ENCODE assay signal across 21 cellular contexts in the genomic region with DNA sequence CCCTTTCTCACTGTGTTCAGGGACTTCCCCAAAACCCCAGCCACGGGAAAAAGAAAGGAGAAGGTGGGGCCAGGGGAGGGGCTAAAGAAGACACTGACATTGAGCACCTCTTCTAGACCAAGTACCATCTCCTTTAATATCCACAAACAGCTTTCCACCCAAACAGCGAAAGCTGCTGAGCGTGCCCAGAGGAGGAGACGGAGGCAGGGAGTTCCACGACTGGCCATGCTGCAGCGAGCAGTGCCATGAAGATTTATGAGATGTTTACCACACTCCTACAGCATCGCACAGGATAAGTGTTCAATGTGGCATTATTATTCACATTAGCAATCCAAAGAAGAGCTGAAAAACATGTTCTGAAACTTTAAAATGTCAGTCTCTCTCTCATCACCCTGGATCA.
DNase-seq lines count a peak whose midpoint lies in the region; ATAC-seq, FAIRE-seq and TF ChIP-seq lines count a peak whose summit lies in the region.
"Had no signal": no experiment of that assay in that cellular context is flagged by ENCODE, and none has a peak within 500 bp of the region (broad histone marks: within the 10 kb centered on the region; RNA-seq: fewer than 3 reads in every experiment).

No MANE protein-coding gene starts in this region.

- H3K79me2 ChIP-seq in HepG2 (ENCODE audit: insufficient read depth, low read length) = no peaks in the 10 kb centered on the region

- no peaks in the 10 kb centered on the region for H3K27me3 ChIP-seq in endodermal cell (ENCODE audit: control insufficient read depth, insufficient read depth, low read length, poor library complexity, severe bottlenecking)
- H3K27me3 ChIP-seq in tibial artery = no peaks in the 10 kb centered on the region
- H3K27me3 ChIP-seq in HepG2 (ENCODE audit: control insufficient read depth in 1 of 2, insufficient read depth in 2 of 2, low read length in 2 of 2) = no peaks in the 10 kb centered on the region
- H3K27me3 ChIP-seq: upper lobe of right lung had no signal

- H3K27ac Mint-ChIP-seq in endodermal cell (no peak overlapping the region), naive B cell (peak overlapping the region in 4 of 6 donors; percentile 49 to 61 (median 56))
- H3K27ac Mint-ChIP-seq: CD4-positive, alpha-beta T cell; T-cell had no signal

- no peaks in the 10 kb centered on the region for H4K20me1 ChIP-seq in HepG2 (ENCODE audit: insufficient read depth, low read length)

- peaks cover 45% of the 10 kb centered on the region for H3K9me3 ChIP-seq in endodermal cell (ENCODE audit: control insufficient read depth, low read length)
- H3K9me3 ChIP-seq in tibial artery = peaks cover 0 to 11% (median 7%) of the 10 kb centered on the region in 3 donors
- peaks cover 24% of the 10 kb centered on the region for H3K9me3 ChIP-seq in HepG2 (ENCODE audit: low read length)
- H3K9me3 ChIP-seq: upper lobe of right lung had no signal

- H2AFZ ChIP-seq in HepG2 (ENCODE audit: low read length) = no peak overlapping the region

- peaks cover 2% of the 10 kb centered on the region for H3K27me3 Mint-ChIP-seq in endodermal cell (ENCODE audit: insufficient read depth)
- no peaks in the 10 kb centered on the region for H3K27me3 Mint-ChIP-seq in naive B cell

- H3K4me1 Mint-ChIP-seq in endodermal cell (no peaks in the 10 kb centered on the region), naive B cell (peaks cover 35 to 60% (median 40%) of the 10 kb centered on the region in 3 donors)
- H3K4me1 Mint-ChIP-seq: T-cell had no signal

- intact Hi-C loops in tibial artery (cut with DNase I; ENCODE audit: low total_unique reads) = no loop called here
- intact Hi-C loops in HepG2 (cut with micrococcal nuclease; ENCODE audit: unreplicated experiment) = no loop called here

- TF ChIP-seq EP300 in HepG2 (IDR thresholded peaks at IDR 0.05; ENCODE audit: low read depth in 2 of 2, low read length in 2 of 2) = no peak
- no peak for TF ChIP-seq EP300 in HepG2 (CRISPR knock-in tag; IDR thresholded peaks at IDR 0.05; ENCODE audit: borderline replicate concordance)

- TF ChIP-seq POLR2A in HepG2 (IDR thresholded peaks at IDR 0.05; ENCODE audit: insufficient read depth in 1 of 2, low read depth in 2 of 2, low read length in 2 of 2) = no peak

- 85 to 87% methylated on average over 6 to 7 of the region's 7 CpGs for WGBS in endodermal cell (ENCODE audit: insufficient coverage in 1 of 2, insufficient read length in 1 of 2), 2 experiments
- 89% methylated on average over 7 of the region's 7 CpGs for WGBS in HepG2 (ENCODE audit: low lambda C conversion rate)

- H3K4me1 ChIP-seq in endodermal cell (ENCODE audit: control insufficient read depth, insufficient read depth, low read length) (no peaks in the 10 kb centered on the region), tibial artery (peaks cover 0 to 28% (median 3%) of the 10 kb centered on the region in 4 donors), HepG2 (ENCODE audit: insufficient read depth, low read length) (no peaks in the 10 kb centered on the region)
- H3K4me1 ChIP-seq: upper lobe of right lung had no signal

- no TSS peak for BruUV-seq in HepG2 (replicated peaks; lab: Mats Ljungman, UMichigan)

- FAIRE-seq in HepG2 (lab: Jason Lieb, UNC) = no peak
- FAIRE-seq: islet of Langerhans, small intestine had no signal

- H3K4me3 Mint-ChIP-seq in endodermal cell (no peak overlapping the region), naive B cell (peak overlapping the region in 6 of 8 donors; percentile 10 to 44 (median 28))
- H3K4me3 Mint-ChIP-seq: CD4-positive, alpha-beta T cell; T-cell had no signal

- in situ Hi-C loops in HepG2 (cut with HindIII; ENCODE audit: extremely low pct_ligation_motif_present, low pct_unique_long_range_greater_than_20kb) = no loop called here
- in situ Hi-C loops in GM13976 (cut with MboI; ENCODE audit: low sequenced_read_pairs, unreplicated experiment) = no loop called here

- H3K36me3 Mint-ChIP-seq in endodermal cell (ENCODE audit: low read depth) = peaks cover 8% of the 10 kb centered on the region
- H3K36me3 Mint-ChIP-seq in naive B cell = peaks cover 24 to 29% of the 10 kb centered on the region in 2 donors

- no peak for TF ChIP-seq CTCF in endodermal cell (conservative IDR thresholded peaks at IDR 0.05)
- TF ChIP-seq CTCF in tibial artery (IDR thresholded peaks at IDR 0.05) = no peak
- no peak for TF ChIP-seq CTCF in HepG2 (CRISPR knock-in tag; IDR thresholded peaks at IDR 0.05)
- TF ChIP-seq CTCF in GM13976 (IDR thresholded peaks at IDR 0.05; ENCODE audit: borderline replicate concordance, control extremely low read depth, extremely low read depth, insufficient read depth, missing control alignments) = no peak

- H3K9ac ChIP-seq in endodermal cell (ENCODE audit: extremely low read depth, low read length, poor library complexity, severe bottlenecking) (no peak overlapping the region), HepG2 (ENCODE audit: insufficient read depth, low read depth, low read length) (no peak overlapping the region)

- H3K36me3 ChIP-seq in endodermal cell (ENCODE audit: control insufficient read depth, insufficient read depth, low read length) (no peaks in the 10 kb centered on the region), tibial artery (peaks cover 0 to 5% (median 0%) of the 10 kb centered on the region in 3 donors), HepG2 (replicated peaks in 1 of 2; ENCODE audit: control insufficient read depth in 1 of 2, insufficient read depth in 2 of 2, low read length in 2 of 2) (no peaks in the 10 kb centered on the region)
- H3K36me3 ChIP-seq: upper lobe of right lung had no signal

- DNase-seq in DMS153 (lab: John Stamatoyannopoulos, UW) (peak; percentile 19), DMS153 treated with DMSO at 0.1 percent for 48 hours (lab: John Stamatoyannopoulos, UW; ENCODE audit: unreplicated experiment) (no peak), endodermal cell (no peak), naive B cell (no peak), tibial artery (no peak), HepG2 (ENCODE audit: low spot score) (no peak), GM13976 (ENCODE audit: low spot score) (no peak), NCI-H2227 treated with DMSO at 0.1 percent for 48 hours (lab: John Stamatoyannopoulos, UW) (no peak)
- DNase-seq: activated effector memory CD4-positive, alpha-beta T cell treated with Interleukin-2 at 50 U/mL for 16 hours; CD4-positive, alpha-beta T cell; cortex of kidney; DMS79 treated with DMSO at 0.1 percent for 48 hours; midbrain; NCI-H446; small intestine; T-cell; upper lobe of right lung had no signal

- CTCF ChIA-PET in HepG2 (lab: Yijun Ruan, JAX; ENCODE audit: low intra/inter-chr PET ratio, low total read pairs) = no interaction called here

- peaks cover 47% of the 10 kb centered on the region for H3K9me3 Mint-ChIP-seq in endodermal cell
- H3K9me3 Mint-ChIP-seq in naive B cell = peaks cover 4 to 64% (median 36%) of the 10 kb centered on the region in 7 donors

- H3K4me3 ChIP-seq in endodermal cell (ENCODE audit: low read length) = no peak overlapping the region
- peak overlapping the region; percentile 2 to 15 for H3K4me3 ChIP-seq in tibial artery
- H3K4me3 ChIP-seq in HepG2 (replicated peaks in 1 of 3; ENCODE audit: insufficient read depth in 1 of 3, low read depth in 2 of 3, low read length in 3 of 3) = no peak overlapping the region
- H3K4me3 ChIP-seq: upper lobe of right lung had no signal

- ATAC-seq in naive B cell (ENCODE audit: low read depth in 2 of 2) = no peak
- ATAC-seq in HepG2 = no peak
- ATAC-seq: T-cell, upper lobe of right lung had no signal

- peak overlapping the region; percentile 34 for H3K27ac ChIP-seq in endodermal cell (ENCODE audit: low read depth, low read length)
- peak overlapping the region; percentile 55 to 61 for H3K27ac ChIP-seq in tibial artery
- H3K27ac ChIP-seq in HepG2 (ENCODE audit: extremely low read length, insufficient read depth, low read length) = no peak overlapping the region
- H3K27ac ChIP-seq: 22Rv1, epithelial cell of prostate, upper lobe of right lung, VCaP had no signal

- no peak for TF ChIP-seq RAD21 in HepG2 (CRISPR knock-in tag; IDR thresholded peaks at IDR 0.05)

- H3K4me2 ChIP-seq in HepG2 (ENCODE audit: low read depth, low read length) = no peak overlapping the region

- POLR2A ChIA-PET in HepG2 (lab: Yijun Ruan, JAX) = no interaction called here

TF ChIP-seq in HepG2, 621 proteins besides CTCF, POLR2A, EP300 and RAD21 (continues in another document):
- no peak for TF ChIP-seq ZMYM2 (CRISPR knock-in tag; IDR thresholded peaks at IDR 0.05)

Comparison
In these comparisons a context has a peak if more than half of its experiments do, and no peak if none do; other contexts are left out.
1. H3K4me3 ChIP-seq: peak in tibial artery (2 of 2); none in endodermal cell (single experiment) and HepG2 (0 of 3).